Comparison of ENCODE assay signal across 9 cellular contexts in genomic region chr22:29414951-29415591, GRCh38. TPM values are rescaled to one million over a fixed set of nuclear protein-coding genes. Genes with fewer than 3 reads are reported as not detected.
A peak's percentile ranks its signal among the peaks of the same experiment; 100 is the strongest.
DNase-seq lines count a peak whose midpoint lies in the region; ATAC-seq, FAIRE-seq and TF ChIP-seq lines count a peak whose summit lies in the region.
"Not testable (repeated sequence)": the region's sequence is repeated elsewhere in the genome, so short reads cannot be mapped to it uniquely, and the experiment has no call there.
"Had no signal": no experiment of that assay in that cellular context is flagged by ENCODE, and none has a peak within 500 bp of the region (broad histone marks: within the 10 kb centered on the region; RNA-seq: fewer than 3 reads in every experiment).

No MANE protein-coding gene starts in this region.

- DNase-seq in A549 (ENCODE audit: low read depth in 1 of 2, low spot score in 1 of 2) (peak in 1 of 2 experiments; percentile 51), GOT3 (lab: John Stamatoyannopoulos, UW) (peak; percentile 20), NOMO-1 treated with DMSO at 0.1 percent for 48 hours (lab: John Stamatoyannopoulos, UW; ENCODE audit: unreplicated experiment) (peak; percentile 52), Right ventricle myocardium superior (peak; percentile 46)
- DNase-seq in activated CD4-positive, alpha-beta T cell treated with anti-CD3 and anti-CD28 coated beads, Interleukin-2, amount 10 ng/mL, durations not matched to agents 7 days and 5 days: peak; percentile 78
- DNase-seq in activated naive CD8-positive, alpha-beta T cell treated with anti-CD3 and anti-CD28 coated beads, Interleukin-2, amount 50 U/mL, for 24 hours: peak; percentile 50
- DNase-seq in neuronal stem cell (ENCODE audit: low spot score): not testable (repeated sequence)
- DNase-seq in stimulated activated CD8-positive, alpha-beta memory T cell treated with anti-CD3 and anti-CD28 coated beads, Interleukin-15, amount 100 ng/mL, for 1 hour (ENCODE audit: low read depth): peak; percentile 30

- H3K27ac Mint-ChIP-seq in activated CD4-positive, alpha-beta T cell treated with anti-CD3 and anti-CD28 coated beads, Interleukin-2, amount 10 ng/mL, durations not matched to agents 7 days and 5 days: peak overlapping the region; percentile 96
- H3K27ac Mint-ChIP-seq in activated naive CD8-positive, alpha-beta T cell treated with anti-CD3 and anti-CD28 coated beads, Interleukin-2, amount 50 U/mL, for 24 hours: peak overlapping the region; percentile 98

- H3K27me3 ChIP-seq in neuronal stem cell (ENCODE audit: control insufficient read depth in 3 of 3, insufficient read depth in 3 of 3, low read depth in 1 of 3, low read length in 3 of 3): not testable (repeated sequence)

- H3K9me3 Mint-ChIP-seq in activated CD4-positive, alpha-beta T cell treated with anti-CD3 and anti-CD28 coated beads, Interleukin-2, amount 10 ng/mL, durations not matched to agents 7 days and 5 days; activated naive CD8-positive, alpha-beta T cell treated with anti-CD3 and anti-CD28 coated beads, Interleukin-2, amount 50 U/mL, for 24 hours: not testable (repeated sequence)

- H3K79me1 ChIP-seq in neuronal stem cell (ENCODE audit: low read depth, low read length): not testable (repeated sequence)

- not testable (repeated sequence) for H3K14ac ChIP-seq in neuronal stem cell (ENCODE audit: low read length)

- ATAC-seq in A549 (peak; percentile 90 to 92), Right ventricle myocardium superior (ENCODE audit: poor library complexity) (peak; percentile 56)
- ATAC-seq in activated naive CD8-positive, alpha-beta T cell treated with anti-CD3 and anti-CD28 coated beads, Interleukin-2, amount 50 U/mL, for 24 hours: peak; percentile 67

- intact Hi-C loops in Right ventricle myocardium superior (cut with DNase I): not testable (repeated sequence)

- H3K4me3 ChIP-seq in A549: peak overlapping the region; percentile 57
- H3K4me3 ChIP-seq in neuronal stem cell (ENCODE audit: low read length in 2 of 2): not testable (repeated sequence)

- not testable (repeated sequence) for H4K8ac ChIP-seq in neuronal stem cell (ENCODE audit: low read depth, low read length)

- POLR2A ChIA-PET in A549 (lab: Yijun Ruan, JAX); activated CD4-positive, alpha-beta T cell treated with anti-CD3 and anti-CD28 coated beads, Interleukin-2, amount 10 ng/mL, durations not matched to agents 7 days and 5 days (lab: Charles Lee): not testable (repeated sequence)

- not testable (repeated sequence) for H3K36me3 ChIP-seq in neuronal stem cell (replicated peaks in 1 of 2; ENCODE audit: control insufficient read depth in 2 of 2, insufficient read depth in 2 of 2, low read length in 2 of 2)

- TF ChIP-seq CTCF in A549 (IDR thresholded peaks at IDR 0.05): not testable (repeated sequence)

- peak overlapping the region; percentile 77 for H3K4me3 Mint-ChIP-seq in activated CD4-positive, alpha-beta T cell treated with anti-CD3 and anti-CD28 coated beads, Interleukin-2, amount 10 ng/mL, durations not matched to agents 7 days and 5 days
- peak overlapping the region; percentile 87 for H3K4me3 Mint-ChIP-seq in activated naive CD8-positive, alpha-beta T cell treated with anti-CD3 and anti-CD28 coated beads, Interleukin-2, amount 50 U/mL, for 24 hours

- not testable (repeated sequence) for H2BK12ac ChIP-seq in neuronal stem cell (ENCODE audit: low read length)

- not testable (repeated sequence) for H3K9ac ChIP-seq in neuronal stem cell (ENCODE audit: low read depth, low read length, poor library complexity)

- H3K36me3 Mint-ChIP-seq in activated CD4-positive, alpha-beta T cell treated with anti-CD3 and anti-CD28 coated beads, Interleukin-2, amount 10 ng/mL, durations not matched to agents 7 days and 5 days (ENCODE audit: low read depth); activated naive CD8-positive, alpha-beta T cell treated with anti-CD3 and anti-CD28 coated beads, Interleukin-2, amount 50 U/mL, for 24 hours (ENCODE audit: low read depth): not testable (repeated sequence)

- H3K4ac ChIP-seq in neuronal stem cell (ENCODE audit: low read length): not testable (repeated sequence)

- TF ChIP-seq RAD21 in A549 (conservative IDR thresholded peaks at IDR 0.05 in 1 of 2, IDR thresholded peaks at IDR 0.05 in 1 of 2): not testable (repeated sequence)

- not testable (repeated sequence) for H2AFZ ChIP-seq in neuronal stem cell (ENCODE audit: low read length)

- peak overlapping the region; percentile 77 to 87 for H3K27ac ChIP-seq in A549
- H3K27ac ChIP-seq in neuronal stem cell (replicated peaks; ENCODE audit: low read length): not testable (repeated sequence)

- peak; percentile 19; the same call in 1 of the 2 replicates for TF ChIP-seq POLR2A in A549 (IDR thresholded peaks at IDR 0.05; ENCODE audit: low read length)

- not testable (repeated sequence) for H2AK5ac ChIP-seq in neuronal stem cell (ENCODE audit: low read depth, low read length)

- H2BK5ac ChIP-seq in neuronal stem cell (ENCODE audit: low read length): not testable (repeated sequence)

- FAIRE-seq in A549 (lab: Jason Lieb, UNC): not testable (repeated sequence)

- 5% methylated on average over 18 of the region's 23 CpGs for WGBS in A549 (ENCODE audit: missing lambda C conversion rate)
- no CpG with 5 or more reads among the region's 23 CpGs for WGBS in neuronal stem cell (ENCODE audit: extremely low coverage in 2 of 2, insufficient read length in 2 of 2, insufficient replicate concordance in 1 of 2), 2 donors

- H3K4me1 Mint-ChIP-seq in activated CD4-positive, alpha-beta T cell treated with anti-CD3 and anti-CD28 coated beads, Interleukin-2, amount 10 ng/mL, durations not matched to agents 7 days and 5 days: peaks cover 35% of the 10 kb centered on the region
- peaks cover 27% of the 10 kb centered on the region for H3K4me1 Mint-ChIP-seq in activated naive CD8-positive, alpha-beta T cell treated with anti-CD3 and anti-CD28 coated beads, Interleukin-2, amount 50 U/mL, for 24 hours

- H3K27me3 Mint-ChIP-seq in activated CD4-positive, alpha-beta T cell treated with anti-CD3 and anti-CD28 coated beads, Interleukin-2, amount 10 ng/mL, durations not matched to agents 7 days and 5 days; activated naive CD8-positive, alpha-beta T cell treated with anti-CD3 and anti-CD28 coated beads, Interleukin-2, amount 50 U/mL, for 24 hours: not testable (repeated sequence)

- peak overlapping the region; percentile 91 for H3K4me2 ChIP-seq in A549
- not testable (repeated sequence) for H3K4me2 ChIP-seq in neuronal stem cell (ENCODE audit: insufficient read depth, low read length, poor library complexity, severe bottlenecking)

- CTCF ChIA-PET in A549 (lab: Yijun Ruan, JAX): not testable (repeated sequence)
- CTCF ChIA-PET in activated CD4-positive, alpha-beta T cell treated with anti-CD3 and anti-CD28 coated beads, Interleukin-2, amount 10 ng/mL, durations not matched to agents 7 days and 5 days (lab: Charles Lee): interaction anchor here (0.6 to 0.9 kb wide), 2 partner anchors 26 to 179 kb away, joined by 3 read pairs; no protein-coding TSS in a partner anchor

- H3K23ac ChIP-seq in neuronal stem cell (ENCODE audit: low read depth, low read length, poor library complexity): not testable (repeated sequence)

- TF ChIP-seq EP300 in A549 (IDR thresholded peaks at IDR 0.05): not testable (repeated sequence)

- not testable (repeated sequence) for H2BK120ac ChIP-seq in neuronal stem cell (ENCODE audit: low read depth, low read length)

- H2BK15ac ChIP-seq in neuronal stem cell (ENCODE audit: low read length): not testable (repeated sequence)

- not testable (repeated sequence) for H3K9me3 ChIP-seq in A549; neuronal stem cell (replicated peaks in 1 of 2; ENCODE audit: control insufficient read depth in 2 of 2, insufficient read depth in 1 of 2, low read depth in 1 of 2, low read length in 2 of 2)

- not testable (repeated sequence) for H3K4me1 ChIP-seq in A549; neuronal stem cell (ENCODE audit: control insufficient read depth in 2 of 2, insufficient read depth in 1 of 2, low read depth in 1 of 2, low read length in 2 of 2)

- peak overlapping the region; percentile 71 for H3K18ac ChIP-seq in neuronal stem cell (ENCODE audit: low read length)

- H4K91ac ChIP-seq in neuronal stem cell (ENCODE audit: low read depth, low read length, poor library complexity): not testable (repeated sequence)

TF ChIP-seq in A549, 52 proteins besides CTCF, POLR2A, EP300 and RAD21:
- TF ChIP-seq, protein P1, sequence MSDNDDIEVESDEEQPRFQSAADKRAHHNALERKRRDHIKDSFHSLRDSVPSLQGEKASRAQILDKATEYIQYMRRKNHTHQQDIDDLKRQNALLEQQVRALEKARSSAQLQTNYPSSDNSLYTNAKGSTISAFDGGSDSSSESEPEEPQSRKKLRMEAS (IDR thresholded peaks at IDR 0.05): peak; percentile 48; the same call in 1 of the 2 replicates
- peak; percentile 23; the same call in 1 of the 2 replicates for TF ChIP-seq PHF8 (IDR thresholded peaks at IDR 0.05; ENCODE audit: borderline replicate concordance, low read depth)

RNA-seq across cellular contexts. Expression of gene RFPL1, which starts 23.3 kb away (rescaled TPM):
- polyA plus RNA-seq in A549 (2011; rRNA removed) (not detected in 2 replicates), A549 (2017; fragmentation: RNase III; extraction: RNeasy Plus Mini Kit Qiagen cat#74134 plus additional on column Dnase treatment) (not detected in 3 replicates)
- not detected in 2 replicates for polyA plus RNA-seq in A549 (2012; cell fraction: cytosol; rRNA removed)
- polyA plus RNA-seq in A549 (2012; cell fraction: nucleus; rRNA removed): not detected in 2 replicates
- polyA minus RNA-seq in A549 (2011; rRNA and poly(A)+ RNA removed): not detected in 2 replicates
- not detected for total RNA-seq in activated CD4-positive, alpha-beta T cell treated with anti-CD3 and anti-CD28 coated beads, Interleukin-2, amount 10 ng/mL, durations not matched to agents 7 days and 5 days
- not detected for total RNA-seq in Right ventricle myocardium superior
- not detected for polyA plus RNA-seq in neuronal stem cell (2013, experiment 1 of 2)
- not detected for polyA plus RNA-seq in neuronal stem cell (2013, experiment 2 of 2)
- total RNA-seq: cerebellum had no signal

RNA-seq across cellular contexts. Expression of gene AP1B1, which starts 26.7 kb away (rescaled TPM):
- polyA plus RNA-seq in A549 (2011; rRNA removed): 25.4 and 27.0 TPM in 2 replicates
- polyA plus RNA-seq in A549 (2012; cell fraction: cytosol; rRNA removed): 28.5 and 35.1 TPM in 2 replicates
- polyA plus RNA-seq in A549 (2012; cell fraction: nucleus; rRNA removed): 60.1 and 82.4 TPM in 2 replicates
- polyA plus RNA-seq in A549 (2017; fragmentation: RNase III; extraction: RNeasy Plus Mini Kit Qiagen cat#74134 plus additional on column Dnase treatment): 22.0 to 22.9 TPM (median 22.5 TPM) in 3 replicates
- 60.2 and 84.9 TPM in 2 replicates for polyA minus RNA-seq in A549 (2011; rRNA and poly(A)+ RNA removed)
- 10 to 100 TPM; 74.8 to 78.0 TPM for total RNA-seq in activated CD4-positive, alpha-beta T cell treated with anti-CD3 and anti-CD28 coated beads, Interleukin-2, amount 10 ng/mL, durations not matched to agents 7 days and 5 days
- total RNA-seq in Right ventricle myocardium superior: 25.6 TPM
- polyA plus RNA-seq in neuronal stem cell (2013, experiment 1 of 2): 25.9 TPM
- 25.4 TPM for polyA plus RNA-seq in neuronal stem cell (2013, experiment 2 of 2)
